ENCODE assay signal across 8 cellular contexts in genomic region chr14:50531595-50532501, GRCh38. TPM values are rescaled to one million over a fixed set of nuclear protein-coding genes. Genes with fewer than 3 reads are reported as not detected.
DNase-seq lines count a peak whose midpoint lies in the region; ATAC-seq and TF ChIP-seq lines count a peak whose summit lies in the region.

No MANE protein-coding gene starts in this region.

- H3K4me3 Mint-ChIP-seq in activated CD4-positive, alpha-beta T cell treated with anti-CD3 and anti-CD28 coated beads for 36 hours = peak overlapping the region; percentile 90
- H3K4me3 Mint-ChIP-seq in activated CD8-positive, alpha-beta T cell treated with anti-CD3 and anti-CD28 coated beads for 36 hours = peak overlapping the region; percentile 93

- ATAC-seq in activated CD4-positive, alpha-beta T cell treated with anti-CD3 and anti-CD28 coated beads for 36 hours = peak; percentile 5
- ATAC-seq in HG02610 (IDR thresholded peaks at IDR 0.05; ENCODE audit: unreplicated experiment) = peak; percentile 51
- ATAC-seq in activated CD8-positive, alpha-beta T cell treated with anti-CD3 and anti-CD28 coated beads for 36 hours = peak; percentile 1
- ATAC-seq in thoracic aorta (ENCODE audit: insufficient number of reproducible peaks, low FRiP score, low read depth) = peak; percentile 61

- H3K9me3 ChIP-seq in mucosa of rectum (ENCODE audit: control insufficient read depth in 2 of 2, low read length in 2 of 2) (no peaks in the 10 kb centered on the region), thoracic aorta (no peaks in the 10 kb centered on the region)

- TF ChIP-seq CTCF in activated CD8-positive, alpha-beta T cell treated with anti-CD3 and anti-CD28 coated beads for 36 hours (IDR thresholded peaks at IDR 0.05) = no peak
- TF ChIP-seq CTCF in epithelial cell of proximal tubule (conservative IDR thresholded peaks at IDR 0.05; ENCODE audit: low read depth, low read length) = no peak
- no peak for TF ChIP-seq CTCF in thoracic aorta (IDR thresholded peaks at IDR 0.05)

- H3K27ac Mint-ChIP-seq in activated CD4-positive, alpha-beta T cell treated with anti-CD3 and anti-CD28 coated beads for 36 hours = peak overlapping the region; percentile 86
- peak overlapping the region; percentile 89 for H3K27ac Mint-ChIP-seq in activated CD8-positive, alpha-beta T cell treated with anti-CD3 and anti-CD28 coated beads for 36 hours

- peaks cover 12% of the 10 kb centered on the region for H3K36me3 Mint-ChIP-seq in activated CD4-positive, alpha-beta T cell treated with anti-CD3 and anti-CD28 coated beads for 36 hours (ENCODE audit: low read depth)
- peaks cover 5% of the 10 kb centered on the region for H3K36me3 Mint-ChIP-seq in activated CD8-positive, alpha-beta T cell treated with anti-CD3 and anti-CD28 coated beads for 36 hours (ENCODE audit: low read depth)

- peaks cover 47% of the 10 kb centered on the region for H3K4me1 Mint-ChIP-seq in activated CD4-positive, alpha-beta T cell treated with anti-CD3 and anti-CD28 coated beads for 36 hours
- peaks cover 38% of the 10 kb centered on the region for H3K4me1 Mint-ChIP-seq in activated CD8-positive, alpha-beta T cell treated with anti-CD3 and anti-CD28 coated beads for 36 hours (ENCODE audit: low read depth)

- no peaks in the 10 kb centered on the region for H3K9me3 Mint-ChIP-seq in activated CD4-positive, alpha-beta T cell treated with anti-CD3 and anti-CD28 coated beads for 36 hours (ENCODE audit: low read depth)
- H3K9me3 Mint-ChIP-seq in activated CD8-positive, alpha-beta T cell treated with anti-CD3 and anti-CD28 coated beads for 36 hours = no peaks in the 10 kb centered on the region

- H3K4me1 ChIP-seq in mucosa of rectum (ENCODE audit: control insufficient read depth in 2 of 2, insufficient read depth in 2 of 2, low read length in 2 of 2) (peaks cover 9 to 22% of the 10 kb centered on the region in 2 donors), thoracic aorta (ENCODE audit: control insufficient read depth in 1 of 2, low read depth in 2 of 2) (peaks cover 10 to 45% of the 10 kb centered on the region in 2 donors)

- H3K27me3 ChIP-seq in mucosa of rectum (ENCODE audit: control insufficient read depth in 2 of 2, insufficient read depth in 2 of 2, low read length in 2 of 2) = no peaks in the 10 kb centered on the region
- no peaks in the 10 kb centered on the region for H3K27me3 ChIP-seq in thoracic aorta (replicated peaks; ENCODE audit: insufficient read depth)

- no peaks in the 10 kb centered on the region for H3K36me3 ChIP-seq in mucosa of rectum (ENCODE audit: control insufficient read depth in 2 of 2, insufficient read depth in 2 of 2, low read length in 2 of 2)
- H3K36me3 ChIP-seq in thoracic aorta = no peaks in the 10 kb centered on the region

- POLR2A ChIA-PET in activated CD4-positive, alpha-beta T cell treated with anti-CD3 and anti-CD28 coated beads for 36 hours (lab: Charles Lee) = interaction anchor here (0.7 kb wide), 1 partner anchor 16 kb away, joined by 3 read pairs; no protein-coding TSS in a partner anchor
- POLR2A ChIA-PET in activated CD8-positive, alpha-beta T cell treated with anti-CD3 and anti-CD28 coated beads for 36 hours (lab: Charles Lee) = interaction anchor here (0.5 to 1.7 kb wide), 7 partner anchors 9 to 897 kb away, joined by 3 to 8 read pairs (median 3); partner anchors contain the start of gene DNAAF2

- H3K9ac ChIP-seq in mucosa of rectum (ENCODE audit: low read depth in 1 of 2, low read length in 2 of 2) = peak overlapping the region; percentile 80 to 91

- intact Hi-C loops in activated CD4-positive, alpha-beta T cell treated with anti-CD3 and anti-CD28 coated beads for 36 hours (cut with DNase I, micrococcal nuclease) = loop anchor here (1.0 to 5.0 kb wide), 12 partner anchors 11 to 897 kb away; partner anchors contain the start of genes VCPKMT (in 2 of the 2), CDKL1 (in 1 of the 2), DMAC2L (in 1 of the 2) and DNAAF2 (in 1 of the 2)
- intact Hi-C loops in activated CD8-positive, alpha-beta T cell treated with anti-CD3 and anti-CD28 coated beads for 36 hours (cut with micrococcal nuclease) = loop anchor here (2.0 kb wide), 2 partner anchors 187 to 211 kb away; no protein-coding TSS in a partner anchor

- H3K27me3 Mint-ChIP-seq in activated CD4-positive, alpha-beta T cell treated with anti-CD3 and anti-CD28 coated beads for 36 hours = no peaks in the 10 kb centered on the region
- H3K27me3 Mint-ChIP-seq in activated CD8-positive, alpha-beta T cell treated with anti-CD3 and anti-CD28 coated beads for 36 hours = no peaks in the 10 kb centered on the region

- DNase-seq in activated CD4-positive, alpha-beta T cell treated with anti-CD3 and anti-CD28 coated beads for 36 hours = peak; percentile 54
- DNase-seq in activated CD4-positive, alpha-beta T cell treated with anti-CD3 and anti-CD28 coated beads for 1 hour = no peak
- DNase-seq in NCI-H1092 treated with DMSO at 0.1 percent for 48 hours (lab: John Stamatoyannopoulos, UW) (peak; percentile 70), epithelial cell of proximal tubule (ENCODE audit: low read depth) (no peak), thoracic aorta (ENCODE audit: low spot score) (peak; percentile 9)
- DNase-seq in activated CD8-positive, alpha-beta T cell treated with anti-CD3 and anti-CD28 coated beads for 36 hours = peak; percentile 53

- H3K27ac ChIP-seq in mucosa of rectum (ENCODE audit: low read depth in 2 of 2, low read length in 2 of 2) = peak overlapping the region; percentile 91 to 93
- peak overlapping the region; percentile 92 to 93 for H3K27ac ChIP-seq in thoracic aorta

- H3K4me3 ChIP-seq in epithelial cell of proximal tubule (ENCODE audit: low read depth, low read length) = peak overlapping the region; percentile 93
- peak overlapping the region; percentile 85 to 88 for H3K4me3 ChIP-seq in mucosa of rectum (ENCODE audit: low read length in 2 of 2)
- H3K4me3 ChIP-seq in thoracic aorta = peak overlapping the region; percentile 94

- CTCF ChIA-PET in activated CD4-positive, alpha-beta T cell treated with anti-CD3 and anti-CD28 coated beads for 36 hours (lab: Charles Lee) = interaction anchor here (0.6 to 2.4 kb wide), 11 partner anchors 9 to 493 kb away, joined by 3 to 14 read pairs (median 4); partner anchors contain the start of gene L2HGDH
- CTCF ChIA-PET in activated CD8-positive, alpha-beta T cell treated with anti-CD3 and anti-CD28 coated beads for 36 hours (lab: Charles Lee) = interaction anchor here (0.6 to 1.7 kb wide), 16 partner anchors 8 to 416 kb away, joined by 3 to 12 read pairs (median 4); partner anchors contain the start of gene VCPKMT

RNA-seq across cellular contexts. Expression of gene MAP4K5, which starts 0.5 kb away (rescaled TPM):
- 10 to 100 TPM; 19.1 to 31.2 TPM for total RNA-seq in activated CD4-positive, alpha-beta T cell treated with anti-CD3 and anti-CD28 coated beads for 36 hours
- total RNA-seq in activated CD8-positive, alpha-beta T cell treated with anti-CD3 and anti-CD28 coated beads for 36 hours = 10 to 100 TPM; 26.2 to 28.1 TPM
- total RNA-seq in epithelial cell of proximal tubule (83.8 and 128 TPM in 2 replicates), thoracic aorta (100 to 1,000 TPM; 231 to 238 TPM)

RNA-seq across cellular contexts. Expression of gene ATL1, which starts 28.1 kb away (rescaled TPM):
- total RNA-seq in activated CD4-positive, alpha-beta T cell treated with anti-CD3 and anti-CD28 coated beads for 36 hours = under 1 TPM; 0.82 to 0.91 TPM
- total RNA-seq in activated CD8-positive, alpha-beta T cell treated with anti-CD3 and anti-CD28 coated beads for 36 hours = 1 to 10 TPM in 1 of 2 experiments, under 1 TPM in 1; 0.81 to 1.1 TPM
- 2.0 and 5.3 TPM in 2 replicates for total RNA-seq in epithelial cell of proximal tubule
- 10 to 100 TPM in 1 of 2 donors, 1 to 10 TPM in 1; 9.5 to 14.3 TPM for total RNA-seq in thoracic aorta

Comparison
In these comparisons a context has a peak if more than half of its experiments do, and no peak if none do; other contexts are left out.
1. DNase-seq: peak in activated CD4-positive, alpha-beta T cell treated with anti-CD3 and anti-CD28 coated beads for 36 hours (single experiment), NCI-H1092 treated with DMSO at 0.1 percent for 48 hours (single experiment), activated CD8-positive, alpha-beta T cell treated with anti-CD3 and anti-CD28 coated beads for 36 hours (single experiment) and thoracic aorta (single experiment); none in activated CD4-positive, alpha-beta T cell treated with anti-CD3 and anti-CD28 coated beads for 1 hour (single experiment) and epithelial cell of proximal tubule (single experiment).
2. ATAC-seq: peak in every context shown above with its lines; median percentile 61 in thoracic aorta; 51 in HG02610; 5 in activated CD4-positive, alpha-beta T cell treated with anti-CD3 and anti-CD28 coated beads for 36 hours; 1 in activated CD8-positive, alpha-beta T cell treated with anti-CD3 and anti-CD28 coated beads for 36 hours.
3. Peak in every context shown above with its lines, with median percentiles within 50 percentile points of each other: H3K4me3 ChIP-seq.